Comparison of ENCODE assay signal across 25 cellular contexts in genomic region chr12:44286821-44287220, GRCh38.
"Had no signal": no experiment of that assay in that cellular context is flagged by ENCODE, and none has a peak within 500 bp of the region (broad histone marks: within the 10 kb centered on the region; RNA-seq: fewer than 3 reads in every experiment).

No MANE protein-coding gene starts in this region.

- H3K4me3 Mint-ChIP-seq: activated CD4-positive, alpha-beta memory T cell treated with anti-CD3 and anti-CD28 coated beads for 36 hours; activated CD4-positive, alpha-beta T cell treated with anti-CD3 and anti-CD28 coated beads for 36 hours; nephron; stimulated activated memory B cell treated with anti-CD40 and anti-IgM and Interleukin-4, amounts not matched to agents 10 μg/mL and 1 μg/mL and 100 μg/mL, for 72 hours; WTC11 had no signal

- FAIRE-seq: colon, TTC549 had no signal

- H3K27me3 ChIP-seq: body of pancreas, dorsolateral prefrontal cortex, spleen, thyroid gland had no signal

- H3K4me1 ChIP-seq: body of pancreas, thyroid gland had no signal

- H3K36me3 Mint-ChIP-seq: activated CD4-positive, alpha-beta memory T cell treated with anti-CD3 and anti-CD28 coated beads for 36 hours; activated naive CD8-positive, alpha-beta T cell treated with anti-CD3 and anti-CD28 coated beads, Interleukin-2, amount 10 ng/mL, durations not matched to agents 7 days and 5 days; stimulated activated memory B cell treated with anti-CD40 and anti-IgM and Interleukin-4, amounts not matched to agents 10 μg/mL and 1 μg/mL and 100 μg/mL, for 72 hours; WTC11 had no signal

- DNase-seq: activated CD4-positive, alpha-beta memory T cell treated with anti-CD3 and anti-CD28 coated beads for 36 hours; activated CD4-positive, alpha-beta T cell treated with anti-CD3 and anti-CD28 coated beads for 36 hours; activated naive CD4-positive, alpha-beta T cell treated with Interleukin-2 at 50 U/mL for 16 hours; activated naive CD8-positive, alpha-beta T cell treated with anti-CD3 and anti-CD28 coated beads, Interleukin-2, amount 10 ng/mL, durations not matched to agents 7 days and 5 days; activated T-cell treated with anti-CD3 and anti-CD28 coated beads, Interleukin-2, amount 50 U/mL, for 1 hour; amygdala; body of pancreas; caudate nucleus; dorsolateral prefrontal cortex; erythroblast; hypothalamus; islet precursor cell; midbrain; nucleus accumbens; retina; spleen; stimulated activated CD4-positive, alpha-beta T cell treated with anti-CD3 and anti-CD28 coated beads, Interleukin-4, amount 100 ng/mL, for 4 hours; thyroid gland had no signal

- H3K27ac Mint-ChIP-seq: activated CD4-positive, alpha-beta memory T cell treated with anti-CD3 and anti-CD28 coated beads for 36 hours; activated CD4-positive, alpha-beta T cell treated with anti-CD3 and anti-CD28 coated beads for 36 hours; activated naive CD8-positive, alpha-beta T cell treated with anti-CD3 and anti-CD28 coated beads, Interleukin-2, amount 10 ng/mL, durations not matched to agents 7 days and 5 days; activated T-helper 2 cell treated with anti-CD3 and anti-CD28 coated beads, Interferon-gamma antibody, Interleukin-2, Interleukin-4, amounts not matched to agents 10 μg/mL and 5 μg/mL and 100 μg/mL, durations not matched to agents 14 hours and 24 hours and 36 hours; nephron; stimulated activated memory B cell treated with anti-CD40 and anti-IgM and Interleukin-4, amounts not matched to agents 10 μg/mL and 1 μg/mL and 100 μg/mL, for 72 hours; WTC11 had no signal

- H3K27ac ChIP-seq: body of pancreas, spleen, thyroid gland had no signal

- H3K27me3 Mint-ChIP-seq: activated CD4-positive, alpha-beta memory T cell treated with anti-CD3 and anti-CD28 coated beads for 36 hours; activated CD4-positive, alpha-beta T cell treated with anti-CD3 and anti-CD28 coated beads for 36 hours; activated naive CD8-positive, alpha-beta T cell treated with anti-CD3 and anti-CD28 coated beads, Interleukin-2, amount 10 ng/mL, durations not matched to agents 7 days and 5 days; stimulated activated memory B cell treated with anti-CD40 and anti-IgM and Interleukin-4, amounts not matched to agents 10 μg/mL and 1 μg/mL and 100 μg/mL, for 72 hours had no signal

- H3K4me1 Mint-ChIP-seq: nephron, WTC11 had no signal

- H3K4me3 ChIP-seq: body of pancreas, dorsolateral prefrontal cortex, lung, spleen, thyroid gland had no signal

- ATAC-seq: body of pancreas, WTC11 had no signal

- H3K9me3 Mint-ChIP-seq: activated naive CD8-positive, alpha-beta T cell treated with anti-CD3 and anti-CD28 coated beads, Interleukin-2, amount 10 ng/mL, durations not matched to agents 7 days and 5 days; activated T-helper 2 cell treated with anti-CD3 and anti-CD28 coated beads, Interferon-gamma antibody, Interleukin-2, Interleukin-4, amounts not matched to agents 10 μg/mL and 5 μg/mL and 100 μg/mL, durations not matched to agents 14 hours and 24 hours and 36 hours; stimulated activated memory B cell treated with anti-CD40 and anti-IgM and Interleukin-4, amounts not matched to agents 10 μg/mL and 1 μg/mL and 100 μg/mL, for 72 hours had no signal

- H3K9me3 ChIP-seq: thyroid gland had no signal

- H3K36me3 ChIP-seq: spleen, thyroid gland had no signal
